In genomic region chr4:107552306-107552705, GRCh38 we compare ENCODE assay signal across 21 cellular contexts.
A peak's percentile ranks its signal among the peaks of the same experiment; 100 is the strongest.
DNase-seq lines count a peak whose midpoint lies in the region; ATAC-seq, FAIRE-seq and TF ChIP-seq lines count a peak whose summit lies in the region.
"Had no signal": no experiment of that assay in that cellular context is flagged by ENCODE, and none has a peak within 500 bp of the region (broad histone marks: within the 10 kb centered on the region; RNA-seq: fewer than 3 reads in every experiment).

No MANE protein-coding gene starts in this region.

- no peaks in the 10 kb centered on the region for H3K79me2 ChIP-seq in Karpas-422 (ENCODE audit: low read length)

- H3K9me2 ChIP-seq in Karpas-422 (replicated peaks; ENCODE audit: insufficient read depth, low read length), result no peaks in the 10 kb centered on the region

- no peak for TF ChIP-seq CTCF in bronchial epithelial cell (IDR thresholded peaks at IDR 0.05; ENCODE audit: insufficient read depth, low read length, severe bottlenecking)
- no peak for TF ChIP-seq CTCF in foreskin keratinocyte (conservative IDR thresholded peaks at IDR 0.05)

- H3K27ac ChIP-seq in Karpas-422 (ENCODE audit: low read length) (no peak overlapping the region), foreskin keratinocyte (no peak overlapping the region)
- H3K27ac ChIP-seq: 22Rv1; A549; BLaER1 treated with 17β-estradiol and CSF1 and Interleukin-3, amounts not matched to agents 10 nM and 100 nM had no signal

- no peak for TF ChIP-seq POLR2A in H54 (IDR thresholded peaks at IDR 0.05; ENCODE audit: low read depth, low read length)

- H3K4me1 ChIP-seq in Karpas-422 (ENCODE audit: low read length) (peaks cover 15% of the 10 kb centered on the region), foreskin keratinocyte (no peaks in the 10 kb centered on the region)
- H3K4me1 ChIP-seq: A549; BLaER1 treated with 17β-estradiol and CSF1 and Interleukin-3, amounts not matched to agents 10 nM and 100 nM had no signal

- H3K36me3 ChIP-seq in Karpas-422 (ENCODE audit: insufficient read depth, low read length), result no peaks in the 10 kb centered on the region
- H3K36me3 ChIP-seq in bronchial epithelial cell (ENCODE audit: control insufficient read depth, insufficient read depth, low read length), result no peaks in the 10 kb centered on the region
- H3K36me3 ChIP-seq: BLaER1 treated with 17β-estradiol and CSF1 and Interleukin-3, amounts not matched to agents 10 nM and 100 nM had no signal

- no peaks in the 10 kb centered on the region for H4K20me1 ChIP-seq in Karpas-422 (ENCODE audit: insufficient read depth, low read depth, low read length)
- H4K20me1 ChIP-seq: BLaER1 treated with 17β-estradiol and CSF1 and Interleukin-3, amounts not matched to agents 10 nM and 100 nM had no signal

- peak overlapping the region; percentile 27 for H3K4me2 ChIP-seq in Karpas-422 (ENCODE audit: low read depth, low read length, poor library complexity, severe bottlenecking)
- H3K4me2 ChIP-seq: A549; BLaER1 treated with 17β-estradiol and CSF1 and Interleukin-3, amounts not matched to agents 10 nM and 100 nM; GM23338 had no signal

- H3K9ac ChIP-seq in Karpas-422 (ENCODE audit: low read length), result no peak overlapping the region
- H3K9ac ChIP-seq: BLaER1 treated with 17β-estradiol and CSF1 and Interleukin-3, amounts not matched to agents 10 nM and 100 nM had no signal

- ATAC-seq in foreskin keratinocyte, result peak; percentile 72
- no peak for ATAC-seq in HG03469 (IDR thresholded peaks at IDR 0.05; ENCODE audit: unreplicated experiment)
- ATAC-seq: A549; CD8-positive, alpha-beta T cell; GM23338; HepG2 had no signal

- no peak for FAIRE-seq in bronchial epithelial cell (lab: Jason Lieb, UNC)
- FAIRE-seq in H54 (lab: Jason Lieb, UNC), result no peak
- FAIRE-seq: A549, G401.6, GM12891, GM18507, HepG2 had no signal

- no peak overlapping the region for H2AFZ ChIP-seq in Karpas-422 (ENCODE audit: low read length)
- H2AFZ ChIP-seq: GM23338 had no signal

- H3K4me3 ChIP-seq in Karpas-422 (ENCODE audit: low read length) (no peak overlapping the region), bronchial epithelial cell (ENCODE audit: low read depth, low read length) (no peak overlapping the region)
- H3K4me3 ChIP-seq: A549; BLaER1 treated with 17β-estradiol and CSF1 and Interleukin-3, amounts not matched to agents 10 nM and 100 nM; GM23338 had no signal

- no peaks in the 10 kb centered on the region; the same call in 1 of the 2 replicates for H3K9me3 ChIP-seq in Karpas-422 (ENCODE audit: low read length)
- H3K9me3 ChIP-seq: A549 had no signal

- H3K27me3 ChIP-seq in Karpas-422 (ENCODE audit: low read length) (no peaks in the 10 kb centered on the region), bronchial epithelial cell (ENCODE audit: control insufficient read depth, insufficient read depth, low read length) (no peaks in the 10 kb centered on the region), foreskin keratinocyte (no peaks in the 10 kb centered on the region)
- H3K27me3 ChIP-seq: BLaER1 treated with 17β-estradiol and CSF1 and Interleukin-3, amounts not matched to agents 10 nM and 100 nM had no signal

- DNase-seq in NOMO-1 treated with DMSO at 0.1 percent for 48 hours (lab: John Stamatoyannopoulos, UW; ENCODE audit: unreplicated experiment) (peak; percentile 19), NOMO-1 treated with dmso at 0.1 percent for 144 hours (lab: John Stamatoyannopoulos, UW; ENCODE audit: unreplicated experiment) (no peak), Karpas-422 (no peak), bronchial epithelial cell (ENCODE audit: low read depth) (peak; percentile 11), foreskin keratinocyte (peak; percentile 5 to 49), H4 (ENCODE audit: low spot score) (no peak), H54 (ENCODE audit: insufficient read length, low spot score) (no peak)
- DNase-seq: Calu3; CD8-positive, alpha-beta T cell; DMS53; DND-41; H9 had no signal

Comparison
In these comparisons a context has a peak if more than half of its experiments do, and no peak if none do; other contexts are left out.
1. DNase-seq: peak in NOMO-1 treated with DMSO at 0.1 percent for 48 hours (single experiment), bronchial epithelial cell (single experiment) and foreskin keratinocyte (2 of 2); none in NOMO-1 treated with dmso at 0.1 percent for 144 hours (single experiment), Karpas-422 (single experiment), H4 (single experiment) and H54 (single experiment).